Comparison of ENCODE assay signal across 11 cellular contexts in the genomic region with DNA sequence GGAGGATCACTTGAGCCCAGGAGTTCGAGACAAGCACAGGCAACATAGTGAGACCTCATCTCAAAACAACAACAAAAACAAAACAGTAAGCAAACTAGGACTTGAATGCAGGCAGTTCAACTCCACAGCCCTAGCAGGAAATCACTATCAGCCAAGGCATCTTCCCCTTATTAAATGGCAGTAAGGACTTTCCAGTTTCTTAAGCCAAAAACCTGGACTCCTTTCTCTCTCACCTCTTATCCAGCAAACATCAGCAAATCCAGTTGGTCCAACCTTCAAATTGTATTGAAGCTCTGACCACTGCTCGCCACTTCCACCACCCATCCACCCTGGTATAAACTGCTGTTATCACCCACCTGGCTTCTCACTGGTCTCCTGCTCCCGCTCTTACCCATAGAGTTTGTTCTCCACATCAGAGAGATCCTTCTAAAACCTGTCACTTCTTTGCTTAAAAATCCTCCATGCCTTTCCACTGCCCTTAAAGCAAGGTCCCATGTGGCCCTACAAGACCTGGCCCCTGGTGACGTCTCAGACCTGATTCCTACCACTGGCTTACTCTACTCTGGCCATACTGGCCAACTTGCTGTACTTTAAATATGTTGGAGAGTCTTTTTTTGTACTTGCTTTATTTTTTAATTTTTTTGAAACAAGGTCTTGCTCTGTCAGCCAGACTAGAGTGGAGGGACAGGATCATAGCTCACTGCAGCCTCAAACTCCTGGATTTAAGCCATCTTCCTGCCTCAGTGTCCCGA. TPM values are rescaled to one million over a fixed set of nuclear protein-coding genes. Genes with fewer than 3 reads are reported as not detected.
DNase-seq lines count a peak whose midpoint lies in the region; ATAC-seq and TF ChIP-seq lines count a peak whose summit lies in the region.
"Had no signal": no experiment of that assay in that cellular context is flagged by ENCODE, and none has a peak within 500 bp of the region (broad histone marks: within the 10 kb centered on the region; RNA-seq: fewer than 3 reads in every experiment).

No MANE protein-coding gene starts in this region.

- H3K36me3 Mint-ChIP-seq in activated CD4-positive, alpha-beta memory T cell treated with anti-CD3 and anti-CD28 coated beads, Interleukin-2, amount 10 ng/mL, durations not matched to agents 7 days and 5 days (ENCODE audit: low read depth) = peaks cover 61% of the 10 kb centered on the region

- H3K9ac ChIP-seq in SK-N-SH = peak overlapping the region; percentile 11; the same call in 1 of the 2 replicates

- TF ChIP-seq CTCF in SK-N-SH (IDR thresholded peaks at IDR 0.05) (no peak), hepatocyte (IDR thresholded peaks at IDR 0.05; ENCODE audit: poor library complexity) (no peak)

- H3K36me3 ChIP-seq in SK-N-SH (replicated peaks in 1 of 2; ENCODE audit: control insufficient read depth in 1 of 2, insufficient read depth in 2 of 2, low read length in 1 of 2) (peaks cover 0 to 41% of the 10 kb centered on the region in 2 experiments), hepatocyte (replicated peaks; ENCODE audit: insufficient read depth, low read depth) (no peaks in the 10 kb centered on the region)

- DNase-seq in SK-N-SH (no peak), hepatocyte (ENCODE audit: low spot score) (no peak), head of caudate nucleus (no peak), cerebellar nuclear complex (lab: John Stamatoyannopoulos, UW) (no peak), amniotic stem cell (lab: John Stamatoyannopoulos, UW) (no peak)
- DNase-seq in activated CD4-positive, alpha-beta memory T cell treated with anti-CD3 and anti-CD28 coated beads, Interleukin-2, amount 10 ng/mL, durations not matched to agents 7 days and 5 days = no peak
- no peak for DNase-seq in stimulated activated naive CD8-positive, alpha-beta T cell treated with anti-CD3 and anti-CD28 coated beads, Interleukin-15, amount 100 ng/mL, for 72 hours
- DNase-seq: activated T-cell treated with anti-CD3 and anti-CD28 coated beads for 4 hours, Right ventricle myocardium superior had no signal

- peaks cover 70% of the 10 kb centered on the region for H3K4me1 Mint-ChIP-seq in activated CD4-positive, alpha-beta memory T cell treated with anti-CD3 and anti-CD28 coated beads, Interleukin-2, amount 10 ng/mL, durations not matched to agents 7 days and 5 days
- peaks cover 86% of the 10 kb centered on the region for H3K4me1 Mint-ChIP-seq in stimulated activated naive CD8-positive, alpha-beta T cell treated with anti-CD3 and anti-CD28 coated beads, Interleukin-15, amount 100 ng/mL, for 72 hours

- CTCF ChIA-PET in SK-N-SH (lab: Yijun Ruan, JAX) = interaction anchor here (0.8 to 2.7 kb wide), 3 partner anchors 29 to 132 kb away, joined by 3 to 8 read pairs (median 5); no protein-coding TSS in a partner anchor
- CTCF ChIA-PET in activated CD4-positive, alpha-beta memory T cell treated with anti-CD3 and anti-CD28 coated beads, Interleukin-2, amount 10 ng/mL, durations not matched to agents 7 days and 5 days (lab: Charles Lee) = interaction anchor here (1.0 to 5.5 kb wide), 3 partner anchors 11 to 33 kb away, joined by 3 to 38 read pairs (median 3); no protein-coding TSS in a partner anchor

- H3K9me3 ChIP-seq in SK-N-SH (no peaks in the 10 kb centered on the region), hepatocyte (ENCODE audit: low read depth) (no peaks in the 10 kb centered on the region)

- H2AFZ ChIP-seq in SK-N-SH (ENCODE audit: low read depth) = no peak overlapping the region
- no peak overlapping the region for H2AFZ ChIP-seq in hepatocyte

- H3K4me3 Mint-ChIP-seq in activated CD4-positive, alpha-beta memory T cell treated with anti-CD3 and anti-CD28 coated beads, Interleukin-2, amount 10 ng/mL, durations not matched to agents 7 days and 5 days = no peak overlapping the region
- peak overlapping the region in 1 of 2 donors; percentile 27 for H3K4me3 Mint-ChIP-seq in stimulated activated naive CD8-positive, alpha-beta T cell treated with anti-CD3 and anti-CD28 coated beads, Interleukin-15, amount 100 ng/mL, for 72 hours

- H4K20me1 ChIP-seq in SK-N-SH (ENCODE audit: insufficient read depth) (0 out of 2 replicates have a peak, but pooled peaks cover 4% of the 10 kb centered on the region), hepatocyte (ENCODE audit: insufficient read depth, poor library complexity, severe bottlenecking) (peaks cover 15% of the 10 kb centered on the region)

- H3K79me2 ChIP-seq in SK-N-SH (ENCODE audit: insufficient read depth) (peaks cover 97% of the 10 kb centered on the region), hepatocyte (peaks cover 94% of the 10 kb centered on the region)

- H3K4me1 ChIP-seq in SK-N-SH (ENCODE audit: control insufficient read depth in 1 of 2, insufficient read depth in 2 of 2, low read depth in 1 of 2, low read length in 1 of 2) = peaks cover 3 to 60% of the 10 kb centered on the region in 2 experiments; a peak in 3 of 4 replicates
- peaks cover 34% of the 10 kb centered on the region for H3K4me1 ChIP-seq in hepatocyte (ENCODE audit: insufficient read depth)

- peaks cover 39% of the 10 kb centered on the region for H3F3A ChIP-seq in SK-N-SH (replicated peaks; ENCODE audit: insufficient read depth)

- H3K27ac ChIP-seq in SK-N-SH (ENCODE audit: low read depth in 2 of 2, low read length in 1 of 2) (peak overlapping the region in 1 of 2 experiments; percentile 92; a peak in 2 of 4 replicates), hepatocyte (peak overlapping the region; percentile 80)
- H3K27ac ChIP-seq: 22Rv1 had no signal

- no peak for ATAC-seq in SK-N-SH treated with all-trans-retinoic acid at 6 μM for 48 hours
- no peak for ATAC-seq in stimulated activated naive CD8-positive, alpha-beta T cell treated with anti-CD3 and anti-CD28 coated beads, Interleukin-15, amount 100 ng/mL, for 72 hours

- H3K27ac Mint-ChIP-seq in activated CD4-positive, alpha-beta memory T cell treated with anti-CD3 and anti-CD28 coated beads, Interleukin-2, amount 10 ng/mL, durations not matched to agents 7 days and 5 days = peak overlapping the region; percentile 60
- peak overlapping the region; percentile 13 to 71 for H3K27ac Mint-ChIP-seq in stimulated activated naive CD8-positive, alpha-beta T cell treated with anti-CD3 and anti-CD28 coated beads, Interleukin-15, amount 100 ng/mL, for 72 hours

- no peak overlapping the region for H3K4me3 ChIP-seq in SK-N-SH (ENCODE audit: low read depth in 2 of 2, low read length in 1 of 2)
- no peak overlapping the region for H3K4me3 ChIP-seq in hepatocyte

- H3K27me3 Mint-ChIP-seq in activated CD4-positive, alpha-beta memory T cell treated with anti-CD3 and anti-CD28 coated beads, Interleukin-2, amount 10 ng/mL, durations not matched to agents 7 days and 5 days = no peaks in the 10 kb centered on the region
- H3K27me3 Mint-ChIP-seq in stimulated activated naive CD8-positive, alpha-beta T cell treated with anti-CD3 and anti-CD28 coated beads, Interleukin-15, amount 100 ng/mL, for 72 hours = no peaks in the 10 kb centered on the region

- intact Hi-C loops in head of caudate nucleus (cut with DNase I) = no loop called here

- H3K9me2 ChIP-seq in SK-N-SH (no peaks in the 10 kb centered on the region), hepatocyte (replicated peaks; ENCODE audit: insufficient read depth) (no peaks in the 10 kb centered on the region)

- TF ChIP-seq RAD21 in SK-N-SH (IDR thresholded peaks at IDR 0.05; ENCODE audit: low read length) = no peak

- POLR2A ChIA-PET in SK-N-SH (lab: Yijun Ruan, JAX) = no interaction called here
- POLR2A ChIA-PET in activated CD4-positive, alpha-beta memory T cell treated with anti-CD3 and anti-CD28 coated beads, Interleukin-2, amount 10 ng/mL, durations not matched to agents 7 days and 5 days (lab: Charles Lee) = interaction anchor here (1.4 to 2.3 kb wide), 4 partner anchors 10 to 34 kb away, joined by 4 to 10 read pairs (median 6); no protein-coding TSS in a partner anchor

- H3K4me2 ChIP-seq in SK-N-SH (peak overlapping the region; percentile 17), hepatocyte (no peak overlapping the region)

- no peak for TF ChIP-seq EP300 in SK-N-SH (IDR thresholded peaks at IDR 0.05; ENCODE audit: borderline replicate concordance in 1 of 2, low read depth in 1 of 2, low read length in 1 of 2)

- H3K9me3 Mint-ChIP-seq in activated CD4-positive, alpha-beta memory T cell treated with anti-CD3 and anti-CD28 coated beads, Interleukin-2, amount 10 ng/mL, durations not matched to agents 7 days and 5 days = no peaks in the 10 kb centered on the region
- no peaks in the 10 kb centered on the region for H3K9me3 Mint-ChIP-seq in stimulated activated naive CD8-positive, alpha-beta T cell treated with anti-CD3 and anti-CD28 coated beads, Interleukin-15, amount 100 ng/mL, for 72 hours

- WGBS in SK-N-SH (ENCODE audit: low lambda C conversion rate) = 94% methylated on average over 5 of the region's 5 CpGs
- 93% methylated on average over 5 of the region's 5 CpGs for WGBS in hepatocyte (ENCODE audit: low lambda C conversion rate, missing lambda C conversion rate)

- H3K27me3 ChIP-seq in SK-N-SH (ENCODE audit: insufficient read depth) = no peaks in the 10 kb centered on the region
- no peaks in the 10 kb centered on the region for H3K27me3 ChIP-seq in hepatocyte

TF ChIP-seq in SK-N-SH, 30 proteins besides CTCF, POLR2A, EP300 and RAD21 (continues in another document):
- no peak for TF ChIP-seq CHD2 (IDR thresholded peaks at IDR 0.05; ENCODE audit: low read length, partially characterized antibody)
- no peak for TF ChIP-seq FOXM1 (IDR thresholded peaks at IDR 0.05; ENCODE audit: low read depth)

TF ChIP-seq in SK-N-SH treated with all-trans-retinoic acid at 6 μM for 48 hours, 23 proteins besides CTCF, POLR2A, EP300 and RAD21 (continues in another document):
- no peak for TF ChIP-seq BACH2 (CRISPR knock-in tag; IDR thresholded peaks at IDR 0.05; ENCODE audit: borderline replicate concordance)

RNA-seq across cellular contexts. Expression of a gene that starts 27.6 kb away (rescaled TPM):
- polyA plus RNA-seq in SK-N-SH (2012; rRNA removed) (99.9 and 103 TPM in 2 replicates), hepatocyte (104 and 108 TPM in 2 replicates)
- 72.3 and 83.8 TPM in 2 replicates for polyA plus RNA-seq in SK-N-SH (2012; cell fraction: cytosol; rRNA removed)
- polyA plus RNA-seq in SK-N-SH (2012; cell fraction: nucleus; rRNA removed) = 61.3 and 62.2 TPM in 2 replicates
- total RNA-seq in activated CD4-positive, alpha-beta memory T cell treated with anti-CD3 and anti-CD28 coated beads, Interleukin-2, amount 10 ng/mL, durations not matched to agents 7 days and 5 days = 10 to 100 TPM; 67.7 to 72.5 TPM
- 139 and 145 TPM in 2 replicates for total RNA-seq in hepatocyte

RNA-seq across cellular contexts. Expression of a gene that starts 44.1 kb away (rescaled TPM):
- 14.4 and 17.1 TPM in 2 replicates for polyA plus RNA-seq in SK-N-SH (2012; rRNA removed)
- 19.1 and 20.2 TPM in 2 replicates for polyA plus RNA-seq in SK-N-SH (2012; cell fraction: cytosol; rRNA removed)
- polyA plus RNA-seq in SK-N-SH (2012; cell fraction: nucleus; rRNA removed) = 12.7 and 12.8 TPM in 2 replicates
- total RNA-seq in activated CD4-positive, alpha-beta memory T cell treated with anti-CD3 and anti-CD28 coated beads, Interleukin-2, amount 10 ng/mL, durations not matched to agents 7 days and 5 days = 100 to 1,000 TPM; 137 to 138 TPM
- 22.9 and 23.9 TPM in 2 replicates for total RNA-seq in hepatocyte
- 16.3 and 18.5 TPM in 2 replicates for polyA plus RNA-seq in hepatocyte

RNA-seq across cellular contexts. Expression of a gene that starts 57.3 kb away (rescaled TPM):
- polyA plus RNA-seq in SK-N-SH (2012; rRNA removed) (0.21 TPM in 1 of 2 replicates, not detected in the other), hepatocyte (0.37 and 3.3 TPM in 2 replicates)
- polyA plus RNA-seq in SK-N-SH (2012; cell fraction: cytosol; rRNA removed) = 0.39 TPM in 1 of 2 replicates, not detected in the other
- polyA plus RNA-seq in SK-N-SH (2012; cell fraction: nucleus; rRNA removed) = not detected in 2 replicates
- not detected for total RNA-seq in activated CD4-positive, alpha-beta memory T cell treated with anti-CD3 and anti-CD28 coated beads, Interleukin-2, amount 10 ng/mL, durations not matched to agents 7 days and 5 days
- 0.68 and 3.6 TPM in 2 replicates for total RNA-seq in hepatocyte
